In the genomic region with DNA sequence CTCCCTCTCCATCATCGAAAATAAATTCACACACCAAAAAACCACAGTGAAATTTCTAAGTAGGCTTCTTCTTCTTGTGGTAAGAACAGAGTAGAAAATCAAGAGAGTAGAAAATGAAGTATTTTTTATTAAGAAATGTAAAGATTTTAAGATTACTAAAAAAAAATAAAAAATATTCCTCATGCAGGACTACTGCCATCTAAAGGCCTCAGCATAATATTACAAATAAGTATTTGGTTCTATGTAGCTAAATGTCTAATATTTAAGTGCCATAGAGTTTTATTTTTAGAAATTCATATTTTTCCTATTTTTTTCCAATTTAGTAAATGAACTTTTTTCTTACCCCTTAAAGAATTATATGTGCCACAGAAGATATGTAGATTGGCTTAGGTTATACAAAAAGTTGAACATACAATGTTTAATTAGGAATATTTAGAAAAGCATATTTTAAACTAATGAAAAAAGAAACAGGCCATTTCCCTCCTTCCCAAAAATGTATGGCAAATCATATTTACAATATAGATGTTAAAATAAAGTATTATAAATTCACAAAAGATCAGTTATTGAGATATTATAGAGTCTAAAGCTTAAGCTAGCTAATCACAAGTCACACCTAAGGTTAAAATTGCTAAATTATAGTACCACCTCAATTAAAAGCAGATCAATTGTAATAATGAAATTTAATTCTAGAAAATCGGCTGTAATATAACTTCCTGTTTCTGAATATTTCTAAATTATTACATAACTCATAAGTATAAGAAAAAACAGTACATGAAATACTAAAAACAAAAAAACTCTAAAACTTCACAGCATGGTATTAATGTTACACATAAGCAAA, we compare ENCODE assay signal across 9 cellular contexts. TPM values are rescaled to one million over a fixed set of nuclear protein-coding genes. Genes with fewer than 3 reads are reported as not detected.
DNase-seq lines count a peak whose midpoint lies in the region; ATAC-seq, FAIRE-seq and TF ChIP-seq lines count a peak whose summit lies in the region.
"Had no signal": no experiment of that assay in that cellular context is flagged by ENCODE, and none has a peak within 500 bp of the region (broad histone marks: within the 10 kb centered on the region; RNA-seq: fewer than 3 reads in every experiment).

No MANE protein-coding gene starts in this region.

- peaks cover 10% of the 10 kb centered on the region for H3K4me1 ChIP-seq in endothelial cell of umbilical vein (ENCODE audit: control insufficient read depth, extremely low read depth, insufficient read depth, low read length)
- peaks cover 17% of the 10 kb centered on the region for H3K4me1 ChIP-seq in psoas muscle

- no peak overlapping the region for H2AFZ ChIP-seq in endothelial cell of umbilical vein (ENCODE audit: low read depth, low read length)

- TF ChIP-seq CTCF in endothelial cell of umbilical vein (IDR thresholded peaks at IDR 0.05; ENCODE audit: extremely low read depth in 1 of 2, insufficient read depth in 1 of 2, low read depth in 1 of 2, low read length in 2 of 2) = peak in 1 of 2 donors; percentile 20
- TF ChIP-seq CTCF in psoas muscle (IDR thresholded peaks at IDR 0.05) = peak; percentile 54

- H3K79me2 ChIP-seq in endothelial cell of umbilical vein (ENCODE audit: control insufficient read depth, insufficient read depth, low read length) = no peaks in the 10 kb centered on the region

- H3K4me2 ChIP-seq in endothelial cell of umbilical vein (ENCODE audit: insufficient read depth, low read length) = no peak overlapping the region

- H3K9ac ChIP-seq in endothelial cell of umbilical vein (replicated peaks; ENCODE audit: extremely low read depth, insufficient read depth, low read length) = no peak overlapping the region

- POLR2A ChIA-PET in endothelial cell of umbilical vein (lab: Charles Lee) = no interaction called here

- dilution Hi-C loops in endothelial cell of umbilical vein (cut with MboI; ENCODE audit: extremely low pct_ligation_motif_present, low sequenced_read_pairs) = no loop called here

- no peaks in the 10 kb centered on the region for H3K9me1 ChIP-seq in endothelial cell of umbilical vein (replicated peaks; ENCODE audit: control insufficient read depth, extremely low read depth, insufficient read depth, low read length)

- no TSS peak for BruUV-seq in endothelial cell of umbilical vein (replicated peaks; lab: Mats Ljungman, UMichigan)

- DNase-seq in DMS 273 (lab: John Stamatoyannopoulos, UW; ENCODE audit: unreplicated experiment) (peak; percentile 30), DMS 273 treated with DMSO at 0.1 percent for 48 hours (lab: John Stamatoyannopoulos, UW) (no peak), NCI-H69 (lab: John Stamatoyannopoulos, UW) (peak; percentile 13), endothelial cell of umbilical vein (ENCODE audit: low read depth, low spot score) (no peak), psoas muscle (no peak), GM12891 (ENCODE audit: insufficient read length, low spot score) (no peak), NCI-H2029 (lab: John Stamatoyannopoulos, UW) (no peak)
- DNase-seq: left ventricle myocardium superior had no signal

- CTCF ChIA-PET in endothelial cell of umbilical vein (lab: Charles Lee) = interaction anchor here (0.7 to 5.0 kb wide), 25 partner anchors 9 to 1349 kb away, joined by 3 to 216 read pairs (median 4); a partner anchor contains a TSS

- H3K9me3 ChIP-seq in endothelial cell of umbilical vein (replicated peaks; ENCODE audit: control insufficient read depth, insufficient read depth, low read length) (no peaks in the 10 kb centered on the region), psoas muscle (peaks cover 4% of the 10 kb centered on the region)

- intact Hi-C loops in endothelial cell of umbilical vein (cut with micrococcal nuclease) (loop anchor here (1.0 to 5.0 kb wide), 2 partner anchors 86 to 200 kb away; no protein-coding TSS in a partner anchor), psoas muscle (cut with DNase I) (loop anchor here in 1 of 2 donors (5.0 kb wide), 1 partner anchor 85 kb away; no protein-coding TSS in a partner anchor)

- no peaks in the 10 kb centered on the region for H4K20me1 ChIP-seq in endothelial cell of umbilical vein (replicated peaks; ENCODE audit: control insufficient read depth, extremely low read depth, insufficient read depth, low read length)

- FAIRE-seq in endothelial cell of umbilical vein (lab: Jason Lieb, UNC) (peak; percentile 44), GM12891 (lab: Jason Lieb, UNC) (no peak)

- no peaks in the 10 kb centered on the region for H3K36me3 ChIP-seq in endothelial cell of umbilical vein (ENCODE audit: control insufficient read depth in 2 of 2, extremely low read depth in 1 of 2, insufficient read depth in 2 of 2, low read length in 2 of 2)
- no peaks in the 10 kb centered on the region for H3K36me3 ChIP-seq in psoas muscle (ENCODE audit: insufficient read depth in 1 of 2, low read depth in 1 of 2)

- H3K4me3 ChIP-seq in endothelial cell of umbilical vein (replicated peaks in 1 of 3; ENCODE audit: insufficient read depth in 1 of 3, low read depth in 1 of 3, low read length in 3 of 3) (no peak overlapping the region), psoas muscle (no peak overlapping the region)

- H3K27ac ChIP-seq in endothelial cell of umbilical vein (ENCODE audit: insufficient read depth, low read depth, low read length) = no peak overlapping the region
- no peak overlapping the region for H3K27ac ChIP-seq in psoas muscle

- ATAC-seq in psoas muscle = no peak
- no peak for ATAC-seq in HG02938 (IDR thresholded peaks at IDR 0.05; ENCODE audit: unreplicated experiment)
- ATAC-seq: left ventricle myocardium superior had no signal

- WGBS in psoas muscle, 3 donors = 32 to 61% (median 35%) methylated on average over 2 of the region's 2 CpGs

- H3K27me3 ChIP-seq in endothelial cell of umbilical vein (ENCODE audit: control insufficient read depth in 2 of 2, insufficient read depth in 2 of 2, low read length in 2 of 2) (peaks cover 0 to 3% of the 10 kb centered on the region in 2 experiments), psoas muscle (ENCODE audit: insufficient read depth in 3 of 3, low read length in 2 of 3) (no peaks in the 10 kb centered on the region)

- TF ChIP-seq POLR2A in endothelial cell of umbilical vein (IDR thresholded peaks at IDR 0.05; ENCODE audit: low read depth, low read length) (no peak), GM12891 (IDR thresholded peaks at IDR 0.05; ENCODE audit: low read depth, low read length) (no peak)

TF ChIP-seq in endothelial cell of umbilical vein, 7 proteins besides CTCF, POLR2A, EP300 and RAD21 (continues in another document):
- no peak for TF ChIP-seq JUN (IDR thresholded peaks at IDR 0.05; ENCODE audit: borderline replicate concordance, insufficient read depth, insufficient read length, low read depth)
- no peak for TF ChIP-seq POLR2AphosphoS5 (IDR thresholded peaks at IDR 0.05; ENCODE audit: insufficient read depth, low read depth, low read length)

TF ChIP-seq in GM12891, 5 proteins besides CTCF, POLR2A, EP300 and RAD21:
- TF ChIP-seq TAF1 (IDR thresholded peaks at IDR 0.05; ENCODE audit: low read depth, low read length) = no peak
- no peak for TF ChIP-seq POLR2AphosphoS5 (IDR thresholded peaks at IDR 0.05; ENCODE audit: low read depth, low read length)
- no peak for TF ChIP-seq POU2F2 (IDR thresholded peaks at IDR 0.05; ENCODE audit: low read depth, low read length)
- no peak for TF ChIP-seq PAX5 (IDR thresholded peaks at IDR 0.05; ENCODE audit: insufficient read depth, low read length, severe bottlenecking)
- no peak for TF ChIP-seq SPI1 (IDR thresholded peaks at IDR 0.05; ENCODE audit: low read depth, low read length)
TF ChIP-seq in GM12891: peak in this region for 0.

RNA-seq across cellular contexts. Expression of a gene that starts 3.5 kb away (rescaled TPM):
- total RNA-seq in endothelial cell of umbilical vein = 23.8 and 24.3 TPM in 2 replicates
- polyA plus RNA-seq in endothelial cell of umbilical vein = 6.6 and 11.3 TPM in 2 replicates
- 10.9 and 12.7 TPM in 2 replicates for polyA plus RNA-seq in endothelial cell of umbilical vein (2011; cell fraction: cytosol; rRNA removed)
- 8.9 and 10.7 TPM in 2 replicates for polyA plus RNA-seq in endothelial cell of umbilical vein (2011; cell fraction: nucleus; rRNA removed)
- polyA plus RNA-seq in endothelial cell of umbilical vein (2012) = 16.1 and 19.9 TPM in 2 replicates
- 12.0 and 13.5 TPM in 2 replicates for polyA minus RNA-seq in endothelial cell of umbilical vein
- 31.9 TPM for polyA minus RNA-seq in endothelial cell of umbilical vein (2011; cell fraction: cytosol; rRNA and poly(A)+ RNA removed)
- polyA minus RNA-seq in endothelial cell of umbilical vein (2011; cell fraction: nucleus; rRNA and poly(A)+ RNA removed) = 13.2 and 17.1 TPM in 2 replicates
- total RNA-seq in psoas muscle = 10 to 100 TPM; 26.7 to 30.9 (median 27.8) TPM
- polyA plus RNA-seq in psoas muscle = 10 to 100 TPM in 2 of 3 donors, 1 to 10 TPM in 1; 4.6 to 12.7 (median 12.3) TPM
- 68.8 TPM for polyA plus RNA-seq in GM12891 (2012; ENCODE audit: low read depth, missing spikeins)

RNA-seq across cellular contexts. Expression of a gene that starts 28.7 kb away (rescaled TPM):
- not detected in 2 replicates for total RNA-seq in endothelial cell of umbilical vein
- polyA plus RNA-seq in endothelial cell of umbilical vein = not detected in 2 replicates
- not detected in 2 replicates for polyA plus RNA-seq in endothelial cell of umbilical vein (2011; cell fraction: cytosol; rRNA removed)
- not detected in 2 replicates for polyA plus RNA-seq in endothelial cell of umbilical vein (2011; cell fraction: nucleus; rRNA removed)
- polyA plus RNA-seq in endothelial cell of umbilical vein (2012) = 0.04 TPM in 1 of 2 replicates, not detected in the other
- not detected in 2 replicates for polyA minus RNA-seq in endothelial cell of umbilical vein
- polyA minus RNA-seq in endothelial cell of umbilical vein (2011; cell fraction: cytosol; rRNA and poly(A)+ RNA removed) = not detected
- not detected in 2 replicates for polyA minus RNA-seq in endothelial cell of umbilical vein (2011; cell fraction: nucleus; rRNA and poly(A)+ RNA removed)
- under 1 TPM in 1 of 4 donors, not detected in 3; 0.41 TPM for total RNA-seq in psoas muscle
- polyA plus RNA-seq in psoas muscle = under 1 TPM in 1 of 3 donors, not detected in 2; 0.08 TPM
- 0.15 TPM for polyA plus RNA-seq in GM12891 (2012; ENCODE audit: low read depth, missing spikeins)
- total RNA-seq: left ventricle myocardium superior had no signal

RNA-seq across cellular contexts. Expression of a gene that starts 36.5 kb away (rescaled TPM):
- 0.05 TPM in 1 of 2 replicates, not detected in the other for total RNA-seq in endothelial cell of umbilical vein
- under 0.01 and 0.01 TPM in 2 replicates for polyA plus RNA-seq in endothelial cell of umbilical vein
- not detected in 2 replicates for polyA plus RNA-seq in endothelial cell of umbilical vein (2011; cell fraction: cytosol; rRNA removed)
- polyA plus RNA-seq in endothelial cell of umbilical vein (2011; cell fraction: nucleus; rRNA removed) = 0.03 TPM in 1 of 2 replicates, not detected in the other
- polyA plus RNA-seq in endothelial cell of umbilical vein (2012) = 0.01 TPM in 1 of 2 replicates, not detected in the other
- 0.04 and 0.05 TPM in 2 replicates for polyA minus RNA-seq in endothelial cell of umbilical vein
- polyA minus RNA-seq in endothelial cell of umbilical vein (2011; cell fraction: cytosol; rRNA and poly(A)+ RNA removed) = 4.0 TPM
- polyA minus RNA-seq in endothelial cell of umbilical vein (2011; cell fraction: nucleus; rRNA and poly(A)+ RNA removed) = 0.05 TPM in 2 replicates
- 1 to 10 TPM; 1.4 to 4.2 (median 1.8) TPM for total RNA-seq in psoas muscle
- 1 to 10 TPM in 1 of 3 donors, under 1 TPM in 2; 0.10 to 1.3 (median 0.44) TPM for polyA plus RNA-seq in psoas muscle
- 0.33 TPM for polyA plus RNA-seq in GM12891 (2012; ENCODE audit: low read depth, missing spikeins)

Comparison
In these comparisons a context has a peak if more than half of its experiments do, and no peak if none do; other contexts are left out.
1. DNase-seq: peak in DMS 273 (single experiment) and NCI-H69 (single experiment); none in DMS 273 treated with DMSO at 0.1 percent for 48 hours (single experiment), endothelial cell of umbilical vein (single experiment), psoas muscle (0 of 2), GM12891 (single experiment) and NCI-H2029 (single experiment).